Comparison of ENCODE assay signal across 8 cellular contexts in genomic region chr6:32415521-32416019, GRCh38. TPM values are rescaled to one million over a fixed set of nuclear protein-coding genes. Genes with fewer than 3 reads are reported as not detected.
DNase-seq lines count a peak whose midpoint lies in the region; ATAC-seq lines count a peak whose summit lies in the region.

No MANE protein-coding gene starts in this region.

- H3K27me3 ChIP-seq in MG63 = peaks cover 28% of the 10 kb centered on the region

- peak overlapping the region; percentile 15 for H3K4me3 ChIP-seq in MG63

- no peak overlapping the region for H3K4me3 Mint-ChIP-seq in activated naive CD8-positive, alpha-beta T cell treated with anti-CD3 and anti-CD28 coated beads, Interleukin-2, amount 50 U/mL, for 24 hours

- H3K4me1 Mint-ChIP-seq in activated naive CD8-positive, alpha-beta T cell treated with anti-CD3 and anti-CD28 coated beads, Interleukin-2, amount 50 U/mL, for 24 hours = peaks cover 10% of the 10 kb centered on the region

- H3K27ac Mint-ChIP-seq in activated naive CD8-positive, alpha-beta T cell treated with anti-CD3 and anti-CD28 coated beads, Interleukin-2, amount 50 U/mL, for 24 hours = no peak overlapping the region

- intact Hi-C loops in left cardiac atrium (cut with DNase I) = loop anchor here (2.0 to 5.0 kb wide), 3 partner anchors 285 to 382 kb away; no protein-coding TSS in a partner anchor

- H3K36me3 ChIP-seq in MG63 = no peaks in the 10 kb centered on the region

- no peaks in the 10 kb centered on the region for H3K9me3 ChIP-seq in MG63

- no peaks in the 10 kb centered on the region for H3K36me3 Mint-ChIP-seq in activated naive CD8-positive, alpha-beta T cell treated with anti-CD3 and anti-CD28 coated beads, Interleukin-2, amount 50 U/mL, for 24 hours (ENCODE audit: low read depth)

- H3K9me3 Mint-ChIP-seq in activated naive CD8-positive, alpha-beta T cell treated with anti-CD3 and anti-CD28 coated beads, Interleukin-2, amount 50 U/mL, for 24 hours = no peaks in the 10 kb centered on the region

- DNase-seq in ELF-1 (ENCODE audit: low read depth, low spot score) = peak; percentile 83
- peak; percentile 41 for DNase-seq in MG63
- peak; percentile 60 for DNase-seq in T follicular helper cell (ENCODE audit: low read depth)
- peak; percentile 81 for DNase-seq in activated naive CD8-positive, alpha-beta T cell treated with anti-CD3 and anti-CD28 coated beads, Interleukin-2, amount 50 U/mL, for 24 hours
- peak; percentile 78 for DNase-seq in left cardiac atrium
- peak; percentile 82 for DNase-seq in retina
- DNase-seq in mesenteric fat pad (ENCODE audit: low spot score) = no peak

- H3K27me3 Mint-ChIP-seq in activated naive CD8-positive, alpha-beta T cell treated with anti-CD3 and anti-CD28 coated beads, Interleukin-2, amount 50 U/mL, for 24 hours = peaks cover 44% of the 10 kb centered on the region

- ATAC-seq in activated naive CD8-positive, alpha-beta T cell treated with anti-CD3 and anti-CD28 coated beads, Interleukin-2, amount 50 U/mL, for 24 hours = peak; percentile 52
- ATAC-seq in left cardiac atrium (peak; percentile 85 to 86), HG02798 (IDR thresholded peaks at IDR 0.05; ENCODE audit: poor library complexity, unreplicated experiment) (no peak)

RNA-seq across cellular contexts. Expression of gene BTNL2, which starts 8.6 kb away (rescaled TPM):
- total RNA-seq in MG63 (2014; rRNA removed; shearing (Covaris generic); ENCODE audit: low replicate concordance) = not detected in 2 replicates
- not detected for total RNA-seq in left cardiac atrium
- total RNA-seq in mesenteric fat pad = not detected

RNA-seq across cellular contexts. Expression of gene HLA-DRA, which starts 24.1 kb away (rescaled TPM):
- not detected in 2 replicates for total RNA-seq in MG63 (2014; rRNA removed; shearing (Covaris generic); ENCODE audit: low replicate concordance)
- total RNA-seq in left cardiac atrium (100 to 1,000 TPM in 1 of 2 donors, 10 to 100 TPM in 1; 94.5 to 151 TPM), mesenteric fat pad (174 TPM)

RNA-seq across cellular contexts. Expression of gene TSBP1, which starts 43.9 kb away (rescaled TPM):
- total RNA-seq in MG63 (2014; rRNA removed; shearing (Covaris generic); ENCODE audit: low replicate concordance) = not detected in 2 replicates
- total RNA-seq in left cardiac atrium = not detected
- not detected for total RNA-seq in mesenteric fat pad

Comparison
In these comparisons a context has a peak if more than half of its experiments do, and no peak if none do; other contexts are left out.
1. RNA of gene HLA-DRA, which starts 24.1 kb away (total RNA-seq): 174 TPM in mesenteric fat pad (single experiment) and 94.5 to 151 TPM in left cardiac atrium; not detected in MG63; every median in the first group is over 10 times any median in the second.